13 cellular contexts compared by ENCODE assay signal in genomic region chr15:67183443-67184169, GRCh38.
DNase-seq lines count a peak whose midpoint lies in the region; ATAC-seq and TF ChIP-seq lines count a peak whose summit lies in the region.
"Had no signal": no experiment of that assay in that cellular context is flagged by ENCODE, and none has a peak within 500 bp of the region (broad histone marks: within the 10 kb centered on the region; RNA-seq: fewer than 3 reads in every experiment).

No MANE protein-coding gene starts in this region.

- H3K36me3 ChIP-seq in fibroblast of lung (ENCODE audit: control insufficient read depth, insufficient read depth, low read length): peaks cover 59% of the 10 kb centered on the region
- H3K36me3 ChIP-seq in thoracic aorta: peaks cover 16% of the 10 kb centered on the region
- H3K36me3 ChIP-seq in HAP-1 (replicated peaks): peaks cover 50% of the 10 kb centered on the region

- no peaks in the 10 kb centered on the region for H4K20me1 ChIP-seq in fibroblast of lung (ENCODE audit: control insufficient read depth, extremely low read depth, insufficient read depth, low read length)

- ATAC-seq in WTC11 (no peak), thoracic aorta (ENCODE audit: insufficient number of reproducible peaks, low FRiP score, low read depth) (no peak)
- ATAC-seq: PC-3, right cardiac atrium had no signal

- peak overlapping the region; percentile 9; the same call in 1 of the 2 replicates for H3K27ac Mint-ChIP-seq in WTC11

- no peak overlapping the region for H2AFZ ChIP-seq in fibroblast of lung (ENCODE audit: low read length)

- no peaks in the 10 kb centered on the region for H3K27me3 Mint-ChIP-seq in WTC11 (ENCODE audit: low read depth)

- peaks cover 45% of the 10 kb centered on the region for H3K79me2 ChIP-seq in fibroblast of lung (ENCODE audit: control insufficient read depth, insufficient read depth, low read length)

- H3K9me3 ChIP-seq in fibroblast of lung (ENCODE audit: control insufficient read depth, insufficient read depth, low read depth, low read length) (no peaks in the 10 kb centered on the region), thoracic aorta (no peaks in the 10 kb centered on the region), HAP-1 (no peaks in the 10 kb centered on the region)

- peak; percentile 35 for DNase-seq in activated CD8-positive, alpha-beta memory T cell treated with anti-CD3 and anti-CD28 coated beads for 24 hours
- no peak for DNase-seq in activated CD8-positive, alpha-beta memory T cell treated with anti-CD3 and anti-CD28 coated beads, Interleukin-2, amount 50 U/mL, for 4 hours
- DNase-seq in WTC11 (ENCODE audit: low spot score) (no peak), fibroblast of lung (ENCODE audit: low read depth in 2 of 2) (peak; percentile 59 to 61), thoracic aorta (ENCODE audit: low spot score) (no peak), HAP-1 (ENCODE audit: low spot score in 2 of 2) (no peak), NCI-H345 treated with DMSO at 0.1 percent for 48 hours (lab: John Stamatoyannopoulos, UW; ENCODE audit: unreplicated experiment) (no peak)
- no peak for DNase-seq in stimulated activated CD4-positive, alpha-beta T cell treated with anti-CD3 and anti-CD28 coated beads, Interleukin-12 subunit alpha, Interleukin-12 subunit beta, amount 100 ng/mL, for 4 hours
- DNase-seq: anterior cingulate cortex, immature natural killer cell, NCI-H2171 treated with DMSO at 0.1 percent for 48 hours, PC-3 had no signal

- peaks cover 64% of the 10 kb centered on the region for H3K4me1 ChIP-seq in fibroblast of lung (ENCODE audit: control insufficient read depth, extremely low read depth, insufficient read depth, low read length)
- H3K4me1 ChIP-seq in thoracic aorta (ENCODE audit: control insufficient read depth in 1 of 2, low read depth in 2 of 2): peaks cover 16 to 44% of the 10 kb centered on the region in 2 donors
- no peaks in the 10 kb centered on the region for H3K4me1 ChIP-seq in HAP-1

- no peaks in the 10 kb centered on the region for H3K9me3 Mint-ChIP-seq in WTC11
- H3K9me3 Mint-ChIP-seq: immature natural killer cell had no signal

- no peak overlapping the region for H3K4me2 ChIP-seq in fibroblast of lung (ENCODE audit: extremely low read depth, insufficient read depth, low read length)

- no peak overlapping the region for H3K4me3 ChIP-seq in fibroblast of lung (replicated peaks in 1 of 4; ENCODE audit: control extremely low read depth in 1 of 4, insufficient read depth in 1 of 4, low read depth in 3 of 4, low read length in 4 of 4)
- no peak overlapping the region for H3K4me3 ChIP-seq in thoracic aorta
- no peak overlapping the region for H3K4me3 ChIP-seq in HAP-1

- TF ChIP-seq CTCF in WTC11 (IDR thresholded peaks at IDR 0.05) (no peak), fibroblast of lung (conservative IDR thresholded peaks at IDR 0.05 in 1 of 2, IDR thresholded peaks at IDR 0.05 in 1 of 2; ENCODE audit: low read depth in 1 of 2, low read length in 2 of 2) (no peak), thoracic aorta (IDR thresholded peaks at IDR 0.05) (no peak)

- H3K4me3 Mint-ChIP-seq in WTC11: no peak overlapping the region
- H3K4me3 Mint-ChIP-seq: immature natural killer cell had no signal

- H3K36me3 Mint-ChIP-seq in WTC11: peaks cover 27% of the 10 kb centered on the region

- H3K27ac ChIP-seq in fibroblast of lung (ENCODE audit: insufficient read depth, low read length) (peak overlapping the region; percentile 79), thoracic aorta (peak overlapping the region; percentile 10 to 11)

- POLR2A ChIA-PET in WTC11 (lab: Charles Lee): no interaction called here

- H3K4me1 Mint-ChIP-seq in WTC11: no peaks in the 10 kb centered on the region

- no peaks in the 10 kb centered on the region for H3K27me3 ChIP-seq in fibroblast of lung (ENCODE audit: control insufficient read depth, insufficient read depth, low read length)
- H3K27me3 ChIP-seq in thoracic aorta (replicated peaks; ENCODE audit: insufficient read depth): no peaks in the 10 kb centered on the region
- H3K27me3 ChIP-seq in HAP-1 (ENCODE audit: low read depth): no peaks in the 10 kb centered on the region

- in situ Hi-C loops in HAP-1 (cut with MboI; ENCODE audit: low sequenced_read_pairs): no loop called here

- CTCF ChIA-PET in WTC11 (lab: Charles Lee): no interaction called here

- no peak overlapping the region for H3K9ac ChIP-seq in fibroblast of lung (ENCODE audit: insufficient read depth, low read length)

TF ChIP-seq in WTC11, 78 proteins besides CTCF, POLR2A, EP300 and RAD21:
- TF ChIP-seq ARID4B (CRISPR knock-in tag; IDR thresholded peaks at IDR 0.05; ENCODE audit: borderline replicate concordance) (no peak), ATF2 (CRISPR knock-in tag; IDR thresholded peaks at IDR 0.05; ENCODE audit: borderline replicate concordance, low read depth) (no peak), FOXP4 (CRISPR knock-in tag; IDR thresholded peaks at IDR 0.05) (no peak), ESRRA (CRISPR knock-in tag; IDR thresholded peaks at IDR 0.05; ENCODE audit: borderline replicate concordance) (no peak), JAZF1 (CRISPR knock-in tag; IDR thresholded peaks at IDR 0.05) (no peak), USF2 (CRISPR knock-in tag; IDR thresholded peaks at IDR 0.05) (no peak), ATF1 (CRISPR knock-in tag; IDR thresholded peaks at IDR 0.05) (no peak), IRF2 (CRISPR knock-in tag; IDR thresholded peaks at IDR 0.05; ENCODE audit: borderline replicate concordance, low read depth) (no peak), NFE2L1 (CRISPR knock-in tag; IDR thresholded peaks at IDR 0.05) (no peak)

Comparison
In these comparisons a context has a peak if more than half of its experiments do, and no peak if none do; other contexts are left out.
1. DNase-seq: peak in activated CD8-positive, alpha-beta memory T cell treated with anti-CD3 and anti-CD28 coated beads for 24 hours (single experiment) and fibroblast of lung (2 of 2); none in activated CD8-positive, alpha-beta memory T cell treated with anti-CD3 and anti-CD28 coated beads, Interleukin-2, amount 50 U/mL, for 4 hours (single experiment), WTC11 (single experiment), thoracic aorta (single experiment), HAP-1 (0 of 2), stimulated activated CD4-positive, alpha-beta T cell treated with anti-CD3 and anti-CD28 coated beads, Interleukin-12 subunit alpha, Interleukin-12 subunit beta, amount 100 ng/mL, for 4 hours (single experiment) and NCI-H345 treated with DMSO at 0.1 percent for 48 hours (single experiment).